Comparison of ENCODE assay signal across 8 cellular contexts in genomic region chr19:46661735-46662592, GRCh38. TPM values are rescaled to one million over a fixed set of nuclear protein-coding genes. Genes with fewer than 3 reads are reported as not detected.
DNase-seq lines count a peak whose midpoint lies in the region; ATAC-seq, FAIRE-seq and TF ChIP-seq lines count a peak whose summit lies in the region.

No MANE protein-coding gene starts in this region.

- intact Hi-C loops in activated B cell treated with CpG ODN at 0.5 μM for 24 hours (cut with micrococcal nuclease), result loop anchor here (1.0 to 5.0 kb wide), 8 partner anchors 28 to 667 kb away; partner anchors contain the start of gene CCDC61

- no peaks in the 10 kb centered on the region for H3K9me3 ChIP-seq in small intestine (ENCODE audit: control insufficient read depth, low read depth)

- DNase-seq in AG08396 (ENCODE audit: low spot score) (peak; percentile 88), GOT3 (lab: John Stamatoyannopoulos, UW) (peak; percentile 49), NCI-H2196 treated with DMSO at 0.1 percent for 48 hours (lab: John Stamatoyannopoulos, UW; ENCODE audit: unreplicated experiment) (peak; percentile 89), activated B cell treated with CpG ODN at 0.5 μM for 24 hours (peak; percentile 56), bronchial epithelial cell (ENCODE audit: low read depth) (peak; percentile 81), inferior parietal cortex (ENCODE audit: extremely low spot score) (peak; percentile 94), small intestine (peak; percentile 80)

- no peaks in the 10 kb centered on the region for H3K9me3 Mint-ChIP-seq in activated B cell treated with CpG ODN at 0.5 μM for 24 hours

- TF ChIP-seq CTCF in activated B cell treated with CpG ODN at 0.5 μM for 24 hours (IDR thresholded peaks at IDR 0.05) (peak; percentile 31), bronchial epithelial cell (IDR thresholded peaks at IDR 0.05; ENCODE audit: insufficient read depth, low read length, severe bottlenecking) (peak; percentile 91)

- peak overlapping the region; percentile 78 for H3K27ac Mint-ChIP-seq in activated B cell treated with CpG ODN at 0.5 μM for 24 hours

- H3K4me3 Mint-ChIP-seq in activated B cell treated with CpG ODN at 0.5 μM for 24 hours, result peak overlapping the region; percentile 83

- FAIRE-seq in bronchial epithelial cell (lab: Jason Lieb, UNC) (no peak), small intestine (lab: Jason Lieb, UNC) (no peak)

- 3 to 7% (median 6%) methylated on average over 19 of the region's 19 CpGs for WGBS in small intestine, 3 donors

- H3K4me1 Mint-ChIP-seq in activated B cell treated with CpG ODN at 0.5 μM for 24 hours, result peaks cover 23% of the 10 kb centered on the region

- peaks cover 13% of the 10 kb centered on the region for H3K27me3 Mint-ChIP-seq in activated B cell treated with CpG ODN at 0.5 μM for 24 hours

- H3K4me1 ChIP-seq in small intestine (ENCODE audit: control insufficient read depth in 2 of 2, insufficient read depth in 1 of 2, low read depth in 1 of 2, low read length in 1 of 2), result no peaks in the 10 kb centered on the region

- POLR2A ChIA-PET in activated B cell treated with CpG ODN at 0.5 μM for 24 hours (lab: Charles Lee), result interaction anchor here (0.7 to 3.3 kb wide), 16 partner anchors 25 to 452 kb away, joined by 3 to 75 read pairs (median 5); partner anchors contain the start of genes CALM3, GNG8, SLC1A5 and ZC3H4

- CTCF ChIA-PET in activated B cell treated with CpG ODN at 0.5 μM for 24 hours (lab: Charles Lee), result interaction anchor here (0.7 to 4.5 kb wide), 33 partner anchors 10 to 267 kb away, joined by 3 to 234 read pairs (median 4); partner anchors contain the start of genes CALM3 and GNG8

- H3K4me3 ChIP-seq in bronchial epithelial cell (ENCODE audit: low read depth, low read length) (peak overlapping the region; percentile 26), small intestine (ENCODE audit: low read depth in 1 of 2, low read length in 2 of 2) (peak overlapping the region in 1 of 2 donors; percentile 26)

- H3K36me3 ChIP-seq in bronchial epithelial cell (ENCODE audit: control insufficient read depth, insufficient read depth, low read length) (no peaks in the 10 kb centered on the region), small intestine (ENCODE audit: control insufficient read depth in 2 of 2, insufficient read depth in 2 of 2, low read length in 2 of 2) (no peaks in the 10 kb centered on the region)

- peak overlapping the region; percentile 22 to 46 for H3K27ac ChIP-seq in small intestine (ENCODE audit: low read depth in 1 of 2, low read length in 1 of 2)

- no peaks in the 10 kb centered on the region for H3K36me3 Mint-ChIP-seq in activated B cell treated with CpG ODN at 0.5 μM for 24 hours (ENCODE audit: low read depth)

- H3K27me3 ChIP-seq in bronchial epithelial cell (ENCODE audit: control insufficient read depth, insufficient read depth, low read length), result peaks cover 22% of the 10 kb centered on the region
- H3K27me3 ChIP-seq in small intestine (ENCODE audit: control insufficient read depth in 2 of 2, insufficient read depth in 2 of 2, low read length in 2 of 2), result peaks cover 0 to 5% of the 10 kb centered on the region in 2 donors

- ATAC-seq in activated B cell treated with CpG ODN at 0.5 μM for 24 hours (ENCODE audit: low read depth) (peak; percentile 26), GM21447 (IDR thresholded peaks at IDR 0.05; ENCODE audit: unreplicated experiment) (no peak)

RNA-seq across cellular contexts. Expression of gene DACT3, which starts 1.0 kb away (rescaled TPM):
- total RNA-seq in activated B cell treated with CpG ODN at 0.5 μM for 24 hours (0.49 and 0.75 TPM in 2 replicates), bronchial epithelial cell (under 0.01 and 0.13 TPM in 2 replicates)
- 1 to 10 TPM in 2 of 3 donors, not detected in 1; 2.2 to 5.3 TPM for polyA plus RNA-seq in small intestine

RNA-seq across cellular contexts. Expression of gene GNG8, which starts 26.0 kb away (rescaled TPM):
- total RNA-seq in activated B cell treated with CpG ODN at 0.5 μM for 24 hours, result 33.1 and 38.2 TPM in 2 replicates
- total RNA-seq in bronchial epithelial cell, result not detected in 2 replicates
- polyA plus RNA-seq in small intestine, result not detected

RNA-seq across cellular contexts. Expression of gene PTGIR, which starts 37.1 kb away (rescaled TPM):
- 13.4 and 17.8 TPM in 2 replicates for total RNA-seq in activated B cell treated with CpG ODN at 0.5 μM for 24 hours
- total RNA-seq in bronchial epithelial cell, result 0.26 TPM in 1 of 2 replicates, not detected in the other
- 1 to 10 TPM in 1 of 3 donors, under 1 TPM in 1, not detected in 1; 0.45 to 3.4 TPM for polyA plus RNA-seq in small intestine

RNA-seq across cellular contexts. Expression of gene PRKD2, which starts 55.0 kb away (rescaled TPM):
- total RNA-seq in activated B cell treated with CpG ODN at 0.5 μM for 24 hours (157 and 191 TPM in 2 replicates), bronchial epithelial cell (18.8 and 24.5 TPM in 2 replicates)
- 10 to 100 TPM; 30.7 to 87.4 (median 71.9) TPM for polyA plus RNA-seq in small intestine

Comparison
In these comparisons a context has a peak if more than half of its experiments do, and no peak if none do; other contexts are left out.
1. RNA of gene GNG8, which starts 26.0 kb away (total RNA-seq): 33.1 to 38.2 TPM in activated B cell treated with CpG ODN at 0.5 μM for 24 hours; not detected in bronchial epithelial cell; every median in the first group is over 10 times any median in the second.
2. RNA of gene PTGIR, which starts 37.1 kb away (total RNA-seq): 13.4 to 17.8 TPM in activated B cell treated with CpG ODN at 0.5 μM for 24 hours; 0.26 TPM in bronchial epithelial cell; every median in the first group is over 10 times any median in the second.
3. Peak in every context shown above with its lines, with median percentiles within 50 percentile points of each other: DNase-seq.